Comparison of ENCODE assay signal across 8 cellular contexts in the genomic region with DNA sequence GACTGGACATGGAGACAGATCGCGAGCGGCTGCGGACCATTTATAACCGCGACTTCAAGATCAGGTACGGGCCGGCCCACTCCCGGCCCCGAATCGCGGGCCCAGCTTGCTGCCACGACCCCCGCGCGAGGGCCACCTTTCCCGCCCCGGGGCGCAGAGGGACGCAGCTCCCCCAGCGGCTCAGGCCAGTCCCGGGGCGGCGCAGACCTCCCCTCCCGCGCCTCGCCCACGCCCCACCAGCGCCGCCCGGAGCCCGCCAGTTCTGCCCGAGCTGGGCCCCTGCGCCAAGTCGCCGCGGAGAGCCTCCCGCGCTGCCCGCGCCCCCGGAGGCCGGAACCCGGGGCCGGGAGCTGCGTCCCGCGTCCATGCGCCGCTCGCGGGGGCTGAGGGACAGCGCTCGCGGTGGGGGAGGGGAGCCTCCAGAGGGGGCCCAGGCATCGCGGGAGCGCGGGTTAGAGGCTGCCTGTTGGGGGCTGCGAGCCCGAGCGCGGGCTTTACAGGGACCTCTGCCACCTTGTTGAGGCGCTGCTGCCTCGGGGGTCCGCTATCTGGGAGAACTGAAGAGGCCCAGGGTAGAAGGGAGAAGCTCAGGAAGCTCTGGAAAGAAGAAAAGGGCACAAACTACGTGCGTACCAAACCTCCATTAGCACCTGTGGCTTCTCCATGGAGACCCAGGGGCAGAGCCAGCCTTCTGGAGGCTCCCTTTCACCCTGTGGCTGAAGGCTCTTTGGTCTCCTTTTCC. TPM values are rescaled to one million over a fixed set of nuclear protein-coding genes. Genes with fewer than 3 reads are reported as not detected.
DNase-seq lines count a peak whose midpoint lies in the region; ATAC-seq and TF ChIP-seq lines count a peak whose summit lies in the region.

No MANE protein-coding gene starts in this region.

- TF ChIP-seq CTCF in RWPE1 (conservative IDR thresholded peaks at IDR 0.05; ENCODE audit: low read depth) (peak; percentile 33), psoas muscle (IDR thresholded peaks at IDR 0.05) (peak; percentile 18)

- no peaks in the 10 kb centered on the region for H3K27me3 ChIP-seq in psoas muscle (ENCODE audit: insufficient read depth in 3 of 3, low read length in 2 of 3)

- peaks cover 7% of the 10 kb centered on the region for H3K4me1 ChIP-seq in psoas muscle

- CTCF ChIA-PET in RWPE1 (lab: Yijun Ruan, JAX): interaction anchor here (0.7 to 1.0 kb wide), 3 partner anchors 33 to 173 kb away, joined by 3 to 5 read pairs (median 5); no protein-coding TSS in a partner anchor

- peak overlapping the region; percentile 88 for H3K27ac ChIP-seq in RWPE1
- peak overlapping the region; percentile 76 for H3K27ac ChIP-seq in psoas muscle

- in situ Hi-C loops in ACHN (cut with HindIII; ENCODE audit: low pct_ligation_motif_present, low pct_unique_long_range_greater_than_20kb, low sequenced_read_pairs): no loop called here

- DNase-seq in ACHN: peak; percentile 28
- peak; percentile 30 for DNase-seq in RWPE1 (ENCODE audit: low spot score)
- DNase-seq in activated naive CD4-positive, alpha-beta T cell treated with anti-CD3 and anti-CD28 coated beads, Interleukin-2, amount 50 U/mL, for 72 hours (ENCODE audit: low spot score in 2 of 2): peak in 1 of 2 donors; percentile 51
- DNase-seq in left cardiac atrium: peak; percentile 68
- DNase-seq in psoas muscle: peak; percentile 61 to 74
- no peak for DNase-seq in NCI-H187 treated with DMSO at 0.1 percent for 48 hours (lab: John Stamatoyannopoulos, UW)

- intact Hi-C loops in left cardiac atrium (cut with DNase I) (loop anchor here in 1 of 2 donors (2.0 kb wide), 1 partner anchor 30 kb away; no protein-coding TSS in a partner anchor), psoas muscle (cut with DNase I) (loop anchor here (2.0 to 5.0 kb wide), 4 partner anchors 24 to 50 kb away; partner anchors contain the start of gene RHOC (in 2 of the 2))

- POLR2A ChIA-PET in RWPE1 (lab: Yijun Ruan, JAX; ENCODE audit: low non-redundant PET): interaction anchor here (0.6 to 1.5 kb wide), 7 partner anchors 23 to 173 kb away, joined by 3 to 9 read pairs (median 4); partner anchors contain the start of gene RHOC

- H3K36me3 ChIP-seq in psoas muscle (ENCODE audit: insufficient read depth in 1 of 2, low read depth in 1 of 2): peaks cover 2 to 20% of the 10 kb centered on the region in 2 donors

- ATAC-seq in GM18907 (IDR thresholded peaks at IDR 0.05; ENCODE audit: unreplicated experiment) (peak; percentile 41), HG03280 (IDR thresholded peaks at IDR 0.05; ENCODE audit: unreplicated experiment) (peak; percentile 44), left cardiac atrium (peak; percentile 81 to 82), psoas muscle (peak; percentile 59 to 78 (median 76))
- ATAC-seq in activated naive CD4-positive, alpha-beta T cell treated with anti-CD3 and anti-CD28 coated beads, Interleukin-2, amount 50 U/mL, for 72 hours: peak; percentile 50 to 63

- H3K9me3 Mint-ChIP-seq in activated naive CD4-positive, alpha-beta T cell treated with anti-CD3 and anti-CD28 coated beads, Interleukin-2, amount 50 U/mL, for 72 hours: no peaks in the 10 kb centered on the region

- WGBS in psoas muscle, 3 donors: 1% methylated on average over 53 to 68 of the region's 68 CpGs

- no peaks in the 10 kb centered on the region for H3K9me3 ChIP-seq in psoas muscle

- H3K27ac Mint-ChIP-seq in activated naive CD4-positive, alpha-beta T cell treated with anti-CD3 and anti-CD28 coated beads, Interleukin-2, amount 50 U/mL, for 72 hours: peak overlapping the region; percentile 94 to 97

- H3K4me3 ChIP-seq in psoas muscle: peak overlapping the region; percentile 83

- H3K36me3 Mint-ChIP-seq in activated naive CD4-positive, alpha-beta T cell treated with anti-CD3 and anti-CD28 coated beads, Interleukin-2, amount 50 U/mL, for 72 hours: peaks cover 7 to 40% of the 10 kb centered on the region in 2 donors

RNA-seq across cellular contexts. Expression of gene MOV10, which starts 0.7 kb away (rescaled TPM):
- total RNA-seq in activated naive CD4-positive, alpha-beta T cell treated with anti-CD3 and anti-CD28 coated beads, Interleukin-2, amount 50 U/mL, for 72 hours: 100 to 1,000 TPM in 1 of 2 donors, 10 to 100 TPM in 1; 81.5 to 122 TPM
- total RNA-seq in left cardiac atrium: 10 to 100 TPM; 15.9 to 20.3 TPM
- total RNA-seq in psoas muscle: 10 to 100 TPM in 2 of 4 donors, 1 to 10 TPM in 2; 5.3 to 10.6 (median 8.3) TPM
- polyA plus RNA-seq in psoas muscle: 1 to 10 TPM; 4.8 to 6.4 (median 6.4) TPM

RNA-seq across cellular contexts. Expression of gene RHOC, which starts 31.8 kb away (rescaled TPM):
- total RNA-seq in activated naive CD4-positive, alpha-beta T cell treated with anti-CD3 and anti-CD28 coated beads, Interleukin-2, amount 50 U/mL, for 72 hours: 10 to 100 TPM; 62.4 to 81.8 TPM
- total RNA-seq in left cardiac atrium: 100 to 1,000 TPM; 146 to 235 TPM
- 10 to 100 TPM; 43.5 to 88.3 (median 75.5) TPM for total RNA-seq in psoas muscle
- polyA plus RNA-seq in psoas muscle: 10 to 100 TPM; 39.1 to 89.7 (median 76.9) TPM

RNA-seq across cellular contexts. Expression of gene PPM1J, which starts 40.0 kb away (rescaled TPM):
- 1 to 10 TPM in 1 of 2 donors, under 1 TPM in 1; 0.46 to 1.8 TPM for total RNA-seq in activated naive CD4-positive, alpha-beta T cell treated with anti-CD3 and anti-CD28 coated beads, Interleukin-2, amount 50 U/mL, for 72 hours
- total RNA-seq in left cardiac atrium (1 to 10 TPM; 4.9 to 5.1 TPM), psoas muscle (1 to 10 TPM; 4.1 to 7.2 (median 6.1) TPM)
- 1 to 10 TPM; 4.1 to 8.8 (median 6.0) TPM for polyA plus RNA-seq in psoas muscle

RNA-seq across cellular contexts. Expression of gene CAPZA1, which starts 55.5 kb away (rescaled TPM):
- 100 to 1,000 TPM; 250 to 276 TPM for total RNA-seq in activated naive CD4-positive, alpha-beta T cell treated with anti-CD3 and anti-CD28 coated beads, Interleukin-2, amount 50 U/mL, for 72 hours
- total RNA-seq in left cardiac atrium (10 to 100 TPM; 48.1 to 59.9 TPM), psoas muscle (10 to 100 TPM; 24.2 to 39.1 (median 33.1) TPM)
- polyA plus RNA-seq in psoas muscle: 10 to 100 TPM; 14.8 to 73.3 (median 58.2) TPM

RNA-seq across cellular contexts. Expression of gene ST7L, which starts 56.2 kb away (rescaled TPM):
- 10 to 100 TPM; 10.5 to 11.4 TPM for total RNA-seq in activated naive CD4-positive, alpha-beta T cell treated with anti-CD3 and anti-CD28 coated beads, Interleukin-2, amount 50 U/mL, for 72 hours
- total RNA-seq in left cardiac atrium: 10 to 100 TPM; 13.9 to 14.2 TPM
- total RNA-seq in psoas muscle: 10 to 100 TPM; 12.1 to 13.7 (median 12.5) TPM
- 10 to 100 TPM in 1 of 3 donors, 1 to 10 TPM in 2; 9.0 to 11.0 (median 9.3) TPM for polyA plus RNA-seq in psoas muscle
